Comparison of ENCODE assay signal across 2 cellular contexts in genomic region chr7:42226354-42226941, GRCh38.
TF ChIP-seq lines count a peak whose summit lies in the region.

No MANE protein-coding gene starts in this region.

TF ChIP-seq in HEK293T, 16 proteins besides CTCF, POLR2A, EP300 and RAD21 (continued from another document):
- no peak for TF ChIP-seq FOXK2 (IDR thresholded peaks at IDR 0.05)

TF ChIP-seq in WTC11, 78 proteins besides CTCF, POLR2A, EP300 and RAD21:
- TF ChIP-seq ZNF532 (CRISPR knock-in tag; IDR thresholded peaks at IDR 0.05; ENCODE audit: borderline replicate concordance) (no peak), JUN (CRISPR knock-in tag; IDR thresholded peaks at IDR 0.05) (no peak), CBFB (CRISPR knock-in tag; IDR thresholded peaks at IDR 0.05; ENCODE audit: low read depth) (no peak), SP1 (CRISPR knock-in tag; conservative IDR thresholded peaks at IDR 0.05) (no peak), STAT6 (CRISPR knock-in tag; conservative IDR thresholded peaks at IDR 0.05; ENCODE audit: low read depth) (no peak), NFE2L1 (CRISPR knock-in tag; IDR thresholded peaks at IDR 0.05) (no peak), ESRRA (CRISPR knock-in tag; IDR thresholded peaks at IDR 0.05; ENCODE audit: borderline replicate concordance) (no peak), MLX (CRISPR knock-in tag; IDR thresholded peaks at IDR 0.05) (no peak), ELF4 (CRISPR knock-in tag; IDR thresholded peaks at IDR 0.05; ENCODE audit: low read depth) (no peak), FOXP1 (CRISPR knock-in tag; IDR thresholded peaks at IDR 0.05; ENCODE audit: borderline replicate concordance) (no peak), RORB (CRISPR knock-in tag; IDR thresholded peaks at IDR 0.05) (no peak), NFATC4 (CRISPR knock-in tag; IDR thresholded peaks at IDR 0.05) (no peak), ZBTB43 (CRISPR knock-in tag; IDR thresholded peaks at IDR 0.05) (no peak)
